Comparison of ENCODE assay signal across 1 cellular context in the genomic region with DNA sequence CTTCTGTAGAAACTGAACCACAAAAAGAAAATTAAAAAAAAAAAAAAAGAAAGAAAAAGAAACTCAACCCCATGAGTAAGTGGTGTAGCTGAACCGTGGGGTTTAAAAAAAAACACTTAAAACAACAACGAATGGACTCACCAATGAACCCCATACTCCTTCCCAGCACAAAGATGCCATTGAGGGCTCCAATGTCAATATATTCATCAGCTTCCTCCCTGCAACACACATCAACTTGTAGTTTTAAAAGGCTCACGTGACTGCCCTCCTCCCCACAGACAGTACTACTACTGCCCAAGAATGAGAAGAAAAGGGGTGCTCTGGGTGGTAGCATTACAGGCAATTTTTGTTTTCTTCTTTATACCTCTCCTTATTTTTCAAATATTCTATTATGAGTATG.
TF ChIP-seq lines count a peak whose summit lies in the region.

No MANE protein-coding gene starts in this region.

TF ChIP-seq in HepG2, 621 proteins besides CTCF, POLR2A, EP300 and RAD21:
- TF ChIP-seq BRF2 (CRISPR knock-in tag; IDR thresholded peaks at IDR 0.05) = no peak
- TF ChIP-seq ISL2 (CRISPR knock-in tag; IDR thresholded peaks at IDR 0.05) = no peak
- TF ChIP-seq, protein P1, sequence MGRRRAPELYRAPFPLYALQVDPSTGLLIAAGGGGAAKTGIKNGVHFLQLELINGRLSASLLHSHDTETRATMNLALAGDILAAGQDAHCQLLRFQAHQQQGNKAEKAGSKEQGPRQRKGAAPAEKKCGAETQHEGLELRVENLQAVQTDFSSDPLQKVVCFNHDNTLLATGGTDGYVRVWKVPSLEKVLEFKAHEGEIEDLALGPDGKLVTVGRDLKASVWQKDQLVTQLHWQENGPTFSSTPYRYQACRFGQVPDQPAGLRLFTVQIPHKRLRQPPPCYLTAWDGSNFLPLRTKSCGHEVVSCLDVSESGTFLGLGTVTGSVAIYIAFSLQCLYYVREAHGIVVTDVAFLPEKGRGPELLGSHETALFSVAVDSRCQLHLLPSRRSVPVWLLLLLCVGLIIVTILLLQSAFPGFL (CRISPR knock-in tag; IDR thresholded peaks at IDR 0.05) = no peak
- no peak for TF ChIP-seq ZNF598 (CRISPR knock-in tag; IDR thresholded peaks at IDR 0.05; ENCODE audit: borderline replicate concordance)
- TF ChIP-seq PITX1 (CRISPR knock-in tag; IDR thresholded peaks at IDR 0.05) = no peak
- TF ChIP-seq PHF8 (CRISPR knock-in tag; IDR thresholded peaks at IDR 0.05) = no peak
- no peak for TF ChIP-seq TBL1XR1 (IDR thresholded peaks at IDR 0.05; ENCODE audit: borderline replicate concordance, low read length, partially characterized antibody)
- TF ChIP-seq FUBP1 (CRISPR knock-in tag; IDR thresholded peaks at IDR 0.05; ENCODE audit: borderline replicate concordance) = no peak
- TF ChIP-seq SKI (IDR thresholded peaks at IDR 0.05; ENCODE audit: partially characterized antibody) = no peak
- no peak for TF ChIP-seq MATR3 (CRISPR knock-in tag; IDR thresholded peaks at IDR 0.05)
- TF ChIP-seq ZNF768 (CRISPR knock-in tag; IDR thresholded peaks at IDR 0.05) = no peak
- TF ChIP-seq CEBPG (CRISPR knock-in tag; IDR thresholded peaks at IDR 0.05) = no peak
- no peak for TF ChIP-seq POLR2G (IDR thresholded peaks at IDR 0.05; ENCODE audit: low read depth, low read length)
- no peak for TF ChIP-seq LBX2 (CRISPR knock-in tag; IDR thresholded peaks at IDR 0.05; ENCODE audit: borderline replicate concordance)
- no peak for TF ChIP-seq ZNF83 (CRISPR knock-in tag; IDR thresholded peaks at IDR 0.05; ENCODE audit: borderline replicate concordance)
- TF ChIP-seq, protein P2, sequence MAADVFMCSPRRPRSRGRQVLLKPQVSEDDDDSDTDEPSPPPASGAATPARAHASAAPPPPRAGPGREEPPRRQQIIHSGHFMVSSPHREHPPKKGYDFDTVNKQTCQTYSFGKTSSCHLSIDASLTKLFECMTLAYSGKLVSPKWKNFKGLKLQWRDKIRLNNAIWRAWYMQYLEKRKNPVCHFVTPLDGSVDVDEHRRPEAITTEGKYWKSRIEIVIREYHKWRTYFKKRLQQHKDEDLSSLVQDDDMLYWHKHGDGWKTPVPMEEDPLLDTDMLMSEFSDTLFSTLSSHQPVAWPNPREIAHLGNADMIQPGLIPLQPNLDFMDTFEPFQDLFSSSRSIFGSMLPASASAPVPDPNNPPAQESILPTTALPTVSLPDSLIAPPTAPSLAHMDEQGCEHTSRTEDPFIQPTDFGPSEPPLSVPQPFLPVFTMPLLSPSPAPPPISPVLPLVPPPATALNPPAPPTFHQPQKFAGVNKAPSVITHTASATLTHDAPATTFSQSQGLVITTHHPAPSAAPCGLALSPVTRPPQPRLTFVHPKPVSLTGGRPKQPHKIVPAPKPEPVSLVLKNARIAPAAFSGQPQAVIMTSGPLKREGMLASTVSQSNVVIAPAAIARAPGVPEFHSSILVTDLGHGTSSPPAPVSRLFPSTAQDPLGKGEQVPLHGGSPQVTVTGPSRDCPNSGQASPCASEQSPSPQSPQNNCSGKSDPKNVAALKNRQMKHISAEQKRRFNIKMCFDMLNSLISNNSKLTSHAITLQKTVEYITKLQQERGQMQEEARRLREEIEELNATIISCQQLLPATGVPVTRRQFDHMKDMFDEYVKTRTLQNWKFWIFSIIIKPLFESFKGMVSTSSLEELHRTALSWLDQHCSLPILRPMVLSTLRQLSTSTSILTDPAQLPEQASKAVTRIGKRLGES (CRISPR knock-in tag; IDR thresholded peaks at IDR 0.05; ENCODE audit: borderline replicate concordance) = no peak
- no peak for TF ChIP-seq ARNTL (CRISPR knock-in tag; IDR thresholded peaks at IDR 0.05)
TF ChIP-seq in HepG2: peak in this region for 0.
